Comparison of ENCODE assay signal across 1 cellular context in the genomic region with DNA sequence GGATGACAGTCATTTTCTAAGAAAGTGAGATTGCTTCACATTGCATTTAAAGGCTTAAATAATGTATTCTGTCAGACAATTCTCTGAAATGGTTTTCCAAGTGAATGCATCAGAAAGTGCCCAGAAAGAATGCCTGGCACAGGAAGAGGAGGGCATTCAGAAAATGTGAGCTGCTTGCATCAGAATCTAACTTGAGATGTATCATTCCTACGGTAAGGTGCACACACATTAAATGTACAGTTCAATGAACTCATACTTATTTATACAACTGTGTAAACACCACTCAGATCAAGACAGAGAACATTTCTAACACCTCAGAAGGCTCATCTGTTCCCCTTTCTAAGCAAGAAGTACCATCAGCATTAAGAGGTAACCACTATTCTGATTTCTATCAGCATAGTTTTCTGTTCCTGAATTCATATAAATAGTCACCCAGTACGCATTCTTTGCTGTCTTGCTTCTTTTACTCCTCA.
TF ChIP-seq lines count a peak whose summit lies in the region.

No MANE protein-coding gene starts in this region.

TF ChIP-seq in WTC11, 78 proteins besides CTCF, POLR2A, EP300 and RAD21 (continued from another document):
- TF ChIP-seq, protein P1, sequence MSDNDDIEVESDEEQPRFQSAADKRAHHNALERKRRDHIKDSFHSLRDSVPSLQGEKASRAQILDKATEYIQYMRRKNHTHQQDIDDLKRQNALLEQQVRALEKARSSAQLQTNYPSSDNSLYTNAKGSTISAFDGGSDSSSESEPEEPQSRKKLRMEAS (CRISPR knock-in tag; IDR thresholded peaks at IDR 0.05) = no peak
- no peak for TF ChIP-seq ATF1 (CRISPR knock-in tag; IDR thresholded peaks at IDR 0.05)
